26 cellular contexts compared by ENCODE assay signal in genomic region chr6:130758818-130759217, GRCh38.
"Had no signal": no experiment of that assay in that cellular context is flagged by ENCODE, and none has a peak within 500 bp of the region (broad histone marks: within the 10 kb centered on the region; RNA-seq: fewer than 3 reads in every experiment).

No MANE protein-coding gene starts in this region.

- H3K27ac ChIP-seq: colonic mucosa, hepatocyte, testis, transverse colon, WERI-Rb-1 had no signal

- H3K36me3 ChIP-seq: colonic mucosa, transverse colon, WERI-Rb-1 had no signal

- H3K4me2 ChIP-seq: hepatocyte had no signal

- H3K27me3 ChIP-seq: colonic mucosa, hepatocyte, testis, transverse colon had no signal

- FAIRE-seq: bronchial epithelial cell, frontal cortex, kidney had no signal

- H2AFZ ChIP-seq: hepatocyte had no signal

- H3K4me1 ChIP-seq: colonic mucosa, testis, transverse colon had no signal

- H3K36me3 Mint-ChIP-seq: naive B cell had no signal

- DNase-seq: activated CD4-positive, alpha-beta T cell treated with anti-CD3 and anti-CD28 coated beads, Interleukin-2, amount 10 ng/mL, durations not matched to agents 24 days and 14 days; activated CD8-positive, alpha-beta memory T cell treated with anti-CD3 and anti-CD28 coated beads for 24 hours; activated CD8-positive, alpha-beta memory T cell treated with anti-CD3 and anti-CD28 coated beads, Interleukin-2, amount 50 U/mL, for 4 hours; activated gamma-delta T cell treated with Interleukin-2 at 50 U/mL for 16 hours; activated naive CD4-positive, alpha-beta T cell treated with anti-CD3 and anti-CD28 coated beads, Interleukin-2, amount 50 U/mL, for 16 hours; activated T-cell treated with anti-CD3 and anti-CD28 coated beads, Interleukin-2, amount 50 U/mL, for 24 hours; cerebellar nuclear complex; colonic mucosa; effector CD8-positive, alpha-beta T cell; kidney; left colon; mammary epithelial cell; naive B cell; posterior cingulate gyrus; right cardiac atrium; stimulated activated CD4-positive, alpha-beta T cell treated with anti-CD3 and anti-CD28 coated beads, Interleukin-2, amount 100 ng/mL, for 48 hours; stimulated activated naive CD8-positive, alpha-beta T cell treated with anti-CD3 and anti-CD28 coated beads, Interleukin-15, Interleukin-2, amounts not matched to agents 100 U/mL and 50 U/mL, for 24 hours; T1000; testis; transverse colon; WERI-Rb-1 had no signal

- H3K27me3 Mint-ChIP-seq: activated T-cell treated with anti-CD3 and anti-CD28 coated beads, Interleukin-2, amount 50 U/mL, for 24 hours had no signal

- ATAC-seq: activated CD4-positive, CD25-positive, alpha-beta regulatory T cell treated with anti-CD3 and anti-CD28 coated beads, Interleukin-2, amount 50 U/mL, for 24 hours; left colon; right cardiac atrium; stimulated activated naive CD8-positive, alpha-beta T cell treated with anti-CD3 and anti-CD28 coated beads, Interleukin-15, Interleukin-2, amounts not matched to agents 100 U/mL and 50 U/mL, for 24 hours had no signal

- H3K4me3 Mint-ChIP-seq: activated CD4-positive, alpha-beta T cell treated with anti-CD3 and anti-CD28 coated beads, Interleukin-2, amount 10 ng/mL, durations not matched to agents 24 days and 14 days; activated T-cell treated with anti-CD3 and anti-CD28 coated beads, Interleukin-2, amount 50 U/mL, for 24 hours; naive B cell; T-helper 1 cell treated with Interleukin-12 subunit alpha and Interleukin-12 subunit beta and Interleukin-4 antibody, amounts not matched to agents 30 μg/mL and 1 μg/mL, for 36 hours had no signal

- H3K79me2 ChIP-seq: hepatocyte had no signal

- H3K9me3 Mint-ChIP-seq: activated CD4-positive, alpha-beta T cell treated with anti-CD3 and anti-CD28 coated beads, Interleukin-2, amount 10 ng/mL, durations not matched to agents 24 days and 14 days; activated T-cell treated with anti-CD3 and anti-CD28 coated beads, Interleukin-2, amount 50 U/mL, for 24 hours; T-helper 1 cell treated with Interleukin-12 subunit alpha and Interleukin-12 subunit beta and Interleukin-4 antibody, amounts not matched to agents 30 μg/mL and 1 μg/mL, for 36 hours had no signal

- H3K4me3 ChIP-seq: colonic mucosa, hepatocyte, testis, transverse colon had no signal

- H3K9me3 ChIP-seq: colonic mucosa, testis, transverse colon had no signal

- H3K27ac Mint-ChIP-seq: activated CD4-positive, alpha-beta T cell treated with anti-CD3 and anti-CD28 coated beads, Interleukin-2, amount 10 ng/mL, durations not matched to agents 24 days and 14 days; activated T-cell treated with anti-CD3 and anti-CD28 coated beads, Interleukin-2, amount 50 U/mL, for 24 hours; naive B cell; T-helper 1 cell treated with Interleukin-12 subunit alpha and Interleukin-12 subunit beta and Interleukin-4 antibody, amounts not matched to agents 30 μg/mL and 1 μg/mL, for 36 hours had no signal
